ENCODE assay signal across 18 cellular contexts in the genomic region with DNA sequence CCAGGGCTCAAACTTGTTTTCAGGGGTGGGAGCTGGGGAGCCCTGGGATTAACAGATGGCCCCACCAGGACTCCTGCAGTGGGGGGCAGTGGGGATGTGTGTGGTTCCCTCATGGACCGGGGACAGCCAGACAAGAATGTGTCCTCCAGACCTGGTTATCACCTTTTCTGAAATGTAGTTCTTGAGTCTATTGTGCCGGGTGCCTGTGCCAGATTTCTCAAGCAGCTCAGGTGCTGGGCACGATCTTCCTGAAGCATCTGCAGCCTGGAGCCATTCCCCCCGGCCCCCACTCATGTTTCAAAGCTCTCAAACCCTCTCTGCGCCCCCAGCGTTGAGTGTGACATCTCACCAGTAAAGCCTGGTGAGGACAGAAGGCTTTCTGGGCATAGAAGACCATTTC. TPM values are rescaled to one million over a fixed set of nuclear protein-coding genes. Genes with fewer than 3 reads are reported as not detected.
DNase-seq lines count a peak whose midpoint lies in the region; ATAC-seq and TF ChIP-seq lines count a peak whose summit lies in the region.
"Had no signal": no experiment of that assay in that cellular context is flagged by ENCODE, and none has a peak within 500 bp of the region (broad histone marks: within the 10 kb centered on the region; RNA-seq: fewer than 3 reads in every experiment).

No MANE protein-coding gene starts in this region.

- peaks cover 0 to 7% (median 3%) of the 10 kb centered on the region in 5 experiments for H3K9me3 Mint-ChIP-seq in brain

- H3K4me3 ChIP-seq in esophagus muscularis mucosa (no peak overlapping the region), upper lobe of right lung (no peak overlapping the region)

- TF ChIP-seq CTCF in brain (conservative IDR thresholded peaks at IDR 0.05) (no peak), esophagus muscularis mucosa (IDR thresholded peaks at IDR 0.05) (no peak), upper lobe of right lung (IDR thresholded peaks at IDR 0.05) (no peak)

- no peak for ATAC-seq in upper lobe of right lung
- no peak for ATAC-seq in HG02970 (IDR thresholded peaks at IDR 0.05; ENCODE audit: low FRiP score, unreplicated experiment)
- no peak for ATAC-seq in GM19324 (IDR thresholded peaks at IDR 0.05; ENCODE audit: low FRiP score, unreplicated experiment)
- ATAC-seq: PC-3 had no signal

- H3K27me3 Mint-ChIP-seq in brain: no peaks in the 10 kb centered on the region

- H3K27me3 ChIP-seq in esophagus muscularis mucosa (no peaks in the 10 kb centered on the region), upper lobe of right lung (no peaks in the 10 kb centered on the region)

- WGBS in esophagus muscularis mucosa: 97% methylated on average over 6 of the region's 6 CpGs

- no peak overlapping the region for H3K4me3 Mint-ChIP-seq in brain

- intact Hi-C loops in esophagus muscularis mucosa (cut with DNase I): no loop called here
- intact Hi-C loops in posterior vena cava (cut with DNase I): no loop called here
- intact Hi-C loops in upper lobe of right lung (cut with DNase I): no loop called here

- H3K4me1 ChIP-seq in esophagus muscularis mucosa (peaks cover 22 to 50% (median 41%) of the 10 kb centered on the region in 4 donors), upper lobe of right lung (peaks cover 14% of the 10 kb centered on the region)

- no peaks in the 10 kb centered on the region for H3K9me3 ChIP-seq in esophagus muscularis mucosa
- H3K9me3 ChIP-seq in upper lobe of right lung: no peaks in the 10 kb centered on the region

- no peak for TF ChIP-seq EP300 in esophagus muscularis mucosa (IDR thresholded peaks at IDR 0.05)

- peak overlapping the region in 3 of 5 experiments; percentile 24 to 93 (median 55) for H3K27ac Mint-ChIP-seq in brain

- peak overlapping the region in 3 of 4 donors; percentile 15 to 37 (median 23) for H3K27ac ChIP-seq in esophagus muscularis mucosa (replicated peaks in 1 of 4)
- H3K27ac ChIP-seq in upper lobe of right lung: no peak overlapping the region
- H3K27ac ChIP-seq: KMS-11, RWPE1 had no signal

- TF ChIP-seq POLR2A in esophagus muscularis mucosa (IDR thresholded peaks at IDR 0.05; ENCODE audit: low read depth): no peak

- H3K36me3 Mint-ChIP-seq in brain: peaks cover 4% of the 10 kb centered on the region

- DNase-seq in esophagus muscularis mucosa (ENCODE audit: extremely low spot score) (no peak), posterior vena cava (ENCODE audit: low spot score) (peak; percentile 66), upper lobe of right lung (peak; percentile 35), dermis blood vessel endothelial cell (no peak)
- DNase-seq: COR-L47, GF-D8, NCI-H1436 treated with DMSO at 0.1 percent for 48 hours, NCI-H2081, NCI-H510A treated with DMSO at 0.1 percent for 48 hours, NCI-H82, PC-3 had no signal

- no peaks in the 10 kb centered on the region for H3K36me3 ChIP-seq in esophagus muscularis mucosa
- no peaks in the 10 kb centered on the region for H3K36me3 ChIP-seq in upper lobe of right lung

- peaks cover 41% of the 10 kb centered on the region for H3K4me1 Mint-ChIP-seq in brain

RNA-seq across cellular contexts. Expression of a gene that starts 48.4 kb away (rescaled TPM):
- polyA plus RNA-seq in brain (ENCODE audit: insufficient read depth, low read depth, low replicate concordance): 2.2 TPM
- total RNA-seq in esophagus muscularis mucosa (1 to 10 TPM; 2.9 to 4.8 (median 4.0) TPM), posterior vena cava (10 to 100 TPM in 1 of 2 donors, 1 to 10 TPM in 1; 5.1 to 15.0 TPM), upper lobe of right lung (6.4 TPM), dermis blood vessel endothelial cell (not detected in 2 replicates)
- total RNA-seq: Daoy, M059J, PC-3 had no signal

Comparison
In these comparisons a context has a peak if more than half of its experiments do, and no peak if none do; other contexts are left out.
1. DNase-seq: peak in posterior vena cava (single experiment) and upper lobe of right lung (single experiment); none in esophagus muscularis mucosa (single experiment) and dermis blood vessel endothelial cell (single experiment).